In the genomic region with DNA sequence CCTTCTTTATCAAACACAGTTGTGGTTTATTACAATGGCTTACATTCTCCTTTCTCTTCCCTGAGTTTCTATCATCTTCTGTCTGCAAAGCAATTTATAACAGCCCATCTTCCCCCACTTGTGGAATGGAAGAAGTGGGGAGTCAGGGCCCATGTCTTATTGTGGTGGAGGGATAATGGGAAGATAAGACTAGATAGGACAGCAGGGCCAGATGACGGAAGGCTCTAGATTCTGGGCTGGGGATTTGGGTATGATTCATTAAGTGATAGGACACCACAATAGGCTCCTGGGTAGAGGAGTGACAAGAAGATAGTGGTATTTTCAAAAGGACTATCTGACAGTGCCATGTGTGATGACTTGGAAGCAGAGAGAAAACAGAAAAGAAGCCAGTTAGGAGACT, we compare ENCODE assay signal across 36 cellular contexts.
"Had no signal": no experiment of that assay in that cellular context is flagged by ENCODE, and none has a peak within 500 bp of the region (broad histone marks: within the 10 kb centered on the region; RNA-seq: fewer than 3 reads in every experiment).

No MANE protein-coding gene starts in this region.

- H3K27me3 Mint-ChIP-seq: activated CD4-positive, alpha-beta memory T cell treated with anti-CD3 and anti-CD28 coated beads for 36 hours; activated CD4-positive, alpha-beta T cell treated with anti-CD3 and anti-CD28 coated beads, Interleukin-2, amount 10 ng/mL, durations not matched to agents 24 days and 14 days; activated CD8-positive, alpha-beta T cell treated with anti-CD3 and anti-CD28 coated beads for 36 hours; activated naive CD4-positive, alpha-beta T cell treated with anti-CD3 and anti-CD28 coated beads, Interleukin-2, amount 50 U/mL, for 24 hours; activated naive CD8-positive, alpha-beta T cell; activated naive CD8-positive, alpha-beta T cell treated with anti-CD3 and anti-CD28 coated beads, Interleukin-2, amount 10 ng/mL, durations not matched to agents 7 days and 5 days; activated naive CD8-positive, alpha-beta T cell treated with anti-CD3 and anti-CD28 coated beads, Interleukin-2, amount 50 U/mL, for 24 hours; brain; central memory CD8-positive, alpha-beta T cell had no signal

- H3K9me3 ChIP-seq: ascending aorta had no signal

- H3K4me1 Mint-ChIP-seq: activated B cell treated with CpG ODN at 0.5 μM for 24 hours; activated CD4-positive, alpha-beta T cell treated with anti-CD3 and anti-CD28 coated beads, Interleukin-2, amount 10 ng/mL, durations not matched to agents 24 days and 14 days; activated naive CD8-positive, alpha-beta T cell treated with anti-CD3 and anti-CD28 coated beads, Interleukin-2, amount 10 ng/mL, durations not matched to agents 7 days and 5 days; activated naive CD8-positive, alpha-beta T cell treated with anti-CD3 and anti-CD28 coated beads, Interleukin-2, amount 50 U/mL, for 24 hours; activated T-helper 17 cell treated with anti-CD3 and anti-CD28 coated beads, Interleukin-2, amount 50 U/mL, for 72 hours; brain; central memory CD8-positive, alpha-beta T cell had no signal

- H3K27ac ChIP-seq: cardiac muscle cell, VCaP had no signal

- ATAC-seq: activated CD8-positive, alpha-beta T cell treated with anti-CD3 and anti-CD28 coated beads for 36 hours; activated naive CD8-positive, alpha-beta T cell treated with anti-CD3 and anti-CD28 coated beads, Interleukin-2, amount 50 U/mL, for 24 hours; activated T-cell treated with anti-CD3 and anti-CD28 coated beads, Interleukin-2, amount 50 U/mL, for 4 hours; activated T-cell treated with anti-CD3 and anti-CD28 coated beads, Interleukin-2, amount 50 U/mL, for 72 hours; activated T-helper 17 cell treated with anti-CD3 and anti-CD28 coated beads, Interleukin-2, amount 50 U/mL, for 72 hours had no signal

- H3K27ac Mint-ChIP-seq: activated B cell treated with CpG ODN at 0.5 μM for 24 hours; activated CD4-positive, alpha-beta memory T cell treated with anti-CD3 and anti-CD28 coated beads for 36 hours; activated CD4-positive, alpha-beta T cell treated with anti-CD3 and anti-CD28 coated beads, Interleukin-2, amount 10 ng/mL, durations not matched to agents 24 days and 14 days; activated CD8-positive, alpha-beta T cell treated with anti-CD3 and anti-CD28 coated beads for 36 hours; activated naive CD4-positive, alpha-beta T cell treated with anti-CD3 and anti-CD28 coated beads for 36 hours; activated naive CD4-positive, alpha-beta T cell treated with anti-CD3 and anti-CD28 coated beads, Interleukin-2, amount 50 U/mL, for 24 hours; activated naive CD8-positive, alpha-beta T cell; activated naive CD8-positive, alpha-beta T cell treated with anti-CD3 and anti-CD28 coated beads, Interleukin-2, amount 10 ng/mL, durations not matched to agents 7 days and 5 days; activated naive CD8-positive, alpha-beta T cell treated with anti-CD3 and anti-CD28 coated beads, Interleukin-2, amount 50 U/mL, for 24 hours; activated T-cell treated with anti-CD3 and anti-CD28 coated beads, Interleukin-2, amount 50 U/mL, for 72 hours; activated T-helper 1 cell treated with anti-CD3 and anti-CD28 coated beads, Interleukin-12 subunit alpha, Interleukin-12 subunit beta, Interleukin-2, Interleukin-4 antibody, amounts not matched to agents 30 ng/mL and 10 ng/mL and 1 ng/mL, durations not matched to agents 14 hours and 24 hours and 36 hours; activated T-helper 17 cell treated with anti-CD3 and anti-CD28 coated beads, Interleukin-2, amount 50 U/mL, for 72 hours; brain; T-helper 1 cell treated with Interleukin-12 subunit alpha and Interleukin-12 subunit beta and Interleukin-4 antibody, amounts not matched to agents 30 μg/mL and 1 μg/mL, for 36 hours; T-helper 2 cell treated with Interferon-gamma antibody and Interleukin-4, amounts not matched to agents 5 μg/mL and 100 μg/mL, for 36 hours had no signal

- H3K36me3 Mint-ChIP-seq: activated CD4-positive, alpha-beta memory T cell treated with anti-CD3 and anti-CD28 coated beads for 36 hours; activated naive CD8-positive, alpha-beta T cell; activated naive CD8-positive, alpha-beta T cell treated with anti-CD3 and anti-CD28 coated beads, Interleukin-2, amount 10 ng/mL, durations not matched to agents 7 days and 5 days; brain had no signal

- H3K36me3 ChIP-seq: ascending aorta, cardiac muscle cell had no signal

- DNase-seq: activated B cell treated with CpG ODN at 0.5 μM for 24 hours; activated CD4-positive, alpha-beta memory T cell treated with anti-CD3 and anti-CD28 coated beads for 36 hours; activated CD4-positive, alpha-beta T cell treated with anti-CD3 and anti-CD28 coated beads for 4 hours; activated CD4-positive, alpha-beta T cell treated with anti-CD3 and anti-CD28 coated beads, Interleukin-2, amount 10 ng/mL, durations not matched to agents 24 days and 14 days; activated CD4-positive, alpha-beta T cell treated with anti-CD3 and anti-CD28 coated beads, Interleukin-2, amount 50 U/mL, for 1 hour; activated CD4-positive, alpha-beta T cell treated with anti-CD3 and anti-CD28 coated beads, Interleukin-2, amount 50 U/mL, for 4 hours; activated CD4-positive, CD25-positive, alpha-beta regulatory T cell treated with anti-CD3 and anti-CD28 coated beads, Interleukin-2, amount 50 U/mL, for 72 hours; activated CD8-positive, alpha-beta memory T cell treated with anti-CD3 and anti-CD28 coated beads, Interleukin-2, amount 50 U/mL, for 4 hours; activated CD8-positive, alpha-beta T cell treated with anti-CD3 and anti-CD28 coated beads for 36 hours; activated effector memory CD4-positive, alpha-beta T cell treated with anti-CD3 and anti-CD28 coated beads, Interleukin-2, amount 50 U/mL, for 16 hours; activated gamma-delta T cell treated with Interleukin-2 at 50 U/mL for 16 hours; activated naive CD4-positive, alpha-beta T cell; activated naive CD4-positive, alpha-beta T cell treated with anti-CD3 and anti-CD28 coated beads for 36 hours; activated naive CD8-positive, alpha-beta T cell treated with anti-CD3 and anti-CD28 coated beads, Interleukin-2, amount 10 ng/mL, durations not matched to agents 7 days and 5 days; activated naive CD8-positive, alpha-beta T cell treated with anti-CD3 and anti-CD28 coated beads, Interleukin-2, amount 50 U/mL, for 24 hours; activated T-cell treated with anti-CD3 and anti-CD28 coated beads for 4 hours; activated T-cell treated with anti-CD3 and anti-CD28 coated beads, Interleukin-2, amount 50 U/mL, for 1 hour; activated T-cell treated with anti-CD3 and anti-CD28 coated beads, Interleukin-2, amount 50 U/mL, for 4 hours; activated T-cell treated with anti-CD3 and anti-CD28 coated beads, Interleukin-2, amount 50 U/mL, for 72 hours; amygdala; anterior cingulate cortex; caudate nucleus; T-helper 1 cell; T-helper 2 cell; T-helper 9 cell had no signal

- H3K27me3 ChIP-seq: ascending aorta, cardiac muscle cell had no signal

- H3K4me3 ChIP-seq: ascending aorta, cardiac muscle cell had no signal

- H3K4me3 Mint-ChIP-seq: activated B cell treated with CpG ODN at 0.5 μM for 24 hours; activated CD4-positive, alpha-beta memory T cell treated with anti-CD3 and anti-CD28 coated beads for 36 hours; activated CD4-positive, alpha-beta T cell treated with anti-CD3 and anti-CD28 coated beads, Interleukin-2, amount 10 ng/mL, durations not matched to agents 24 days and 14 days; activated CD8-positive, alpha-beta T cell treated with anti-CD3 and anti-CD28 coated beads for 36 hours; activated naive CD4-positive, alpha-beta T cell treated with anti-CD3 and anti-CD28 coated beads for 36 hours; activated naive CD4-positive, alpha-beta T cell treated with anti-CD3 and anti-CD28 coated beads, Interleukin-2, amount 50 U/mL, for 24 hours; activated naive CD8-positive, alpha-beta T cell; activated naive CD8-positive, alpha-beta T cell treated with anti-CD3 and anti-CD28 coated beads, Interleukin-2, amount 10 ng/mL, durations not matched to agents 7 days and 5 days; activated naive CD8-positive, alpha-beta T cell treated with anti-CD3 and anti-CD28 coated beads, Interleukin-2, amount 50 U/mL, for 24 hours; activated T-cell treated with anti-CD3 and anti-CD28 coated beads, Interleukin-2, amount 50 U/mL, for 4 hours; activated T-cell treated with anti-CD3 and anti-CD28 coated beads, Interleukin-2, amount 50 U/mL, for 72 hours; activated T-helper 1 cell treated with anti-CD3 and anti-CD28 coated beads, Interleukin-12 subunit alpha, Interleukin-12 subunit beta, Interleukin-2, Interleukin-4 antibody, amounts not matched to agents 30 ng/mL and 10 ng/mL and 1 ng/mL, durations not matched to agents 14 hours and 24 hours and 36 hours; activated T-helper 17 cell treated with anti-CD3 and anti-CD28 coated beads, Interleukin-2, amount 50 U/mL, for 72 hours; brain; central memory CD8-positive, alpha-beta T cell; T-helper 1 cell treated with Interleukin-12 subunit alpha and Interleukin-12 subunit beta and Interleukin-4 antibody, amounts not matched to agents 30 μg/mL and 1 μg/mL, for 36 hours; T-helper 2 cell treated with Interferon-gamma antibody and Interleukin-4, amounts not matched to agents 5 μg/mL and 100 μg/mL, for 36 hours had no signal

- H3K9me3 Mint-ChIP-seq: activated B cell treated with CpG ODN at 0.5 μM for 24 hours; activated CD4-positive, alpha-beta memory T cell treated with anti-CD3 and anti-CD28 coated beads for 36 hours; activated CD4-positive, alpha-beta T cell treated with anti-CD3 and anti-CD28 coated beads, Interleukin-2, amount 10 ng/mL, durations not matched to agents 24 days and 14 days; activated CD8-positive, alpha-beta T cell treated with anti-CD3 and anti-CD28 coated beads for 36 hours; activated naive CD4-positive, alpha-beta T cell treated with anti-CD3 and anti-CD28 coated beads for 36 hours; activated T-helper 1 cell treated with anti-CD3 and anti-CD28 coated beads, Interleukin-12 subunit alpha, Interleukin-12 subunit beta, Interleukin-2, Interleukin-4 antibody, amounts not matched to agents 30 ng/mL and 10 ng/mL and 1 ng/mL, durations not matched to agents 14 hours and 24 hours and 36 hours; T-helper 2 cell treated with Interferon-gamma antibody and Interleukin-4, amounts not matched to agents 5 μg/mL and 100 μg/mL, for 36 hours had no signal
